In the genomic region with DNA sequence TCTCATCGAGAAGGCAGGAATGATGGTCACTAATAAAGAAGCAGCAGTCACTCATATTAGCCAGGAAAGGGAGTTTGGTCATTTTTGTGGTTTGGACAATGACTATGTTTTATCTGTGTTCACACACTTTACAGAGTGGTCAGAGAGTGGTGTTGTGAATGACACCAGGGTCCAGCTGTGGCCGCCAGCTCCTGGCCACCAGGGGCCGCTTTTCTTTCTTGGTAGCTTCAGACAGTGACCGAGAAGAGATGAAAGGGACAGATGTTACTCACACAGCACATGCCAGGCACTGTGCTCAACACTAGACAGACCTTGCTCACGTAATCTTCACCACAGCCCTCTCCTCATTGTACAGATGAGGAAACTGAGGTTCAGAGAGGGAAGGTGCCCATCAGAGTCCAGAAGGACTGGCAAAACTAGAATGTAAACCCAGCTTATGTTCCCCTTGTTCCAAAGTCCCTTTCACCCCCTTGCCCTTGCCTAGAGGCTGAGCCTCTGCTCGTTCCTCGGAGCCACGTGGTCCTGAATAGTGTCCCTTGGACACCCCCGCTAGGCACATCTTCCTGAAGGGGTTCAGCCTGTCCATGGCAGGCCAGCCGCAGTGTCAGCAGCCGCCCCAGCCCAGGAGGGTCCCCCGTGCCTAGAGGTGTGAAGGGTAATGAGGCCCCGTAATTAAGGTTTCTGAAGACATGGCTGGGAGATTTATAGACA, we compare ENCODE assay signal across 8 cellular contexts. TPM values are rescaled to one million over a fixed set of nuclear protein-coding genes. Genes with fewer than 3 reads are reported as not detected.
DNase-seq lines count a peak whose midpoint lies in the region; ATAC-seq and TF ChIP-seq lines count a peak whose summit lies in the region.
"Had no signal": no experiment of that assay in that cellular context is flagged by ENCODE, and none has a peak within 500 bp of the region (broad histone marks: within the 10 kb centered on the region; RNA-seq: fewer than 3 reads in every experiment).

No MANE protein-coding gene starts in this region.

- no peak overlapping the region for H2AFZ ChIP-seq in neural progenitor cell (replicated peaks)

- H3K36me3 Mint-ChIP-seq in brain (no peaks in the 10 kb centered on the region), neural progenitor cell (no peaks in the 10 kb centered on the region)
- H3K36me3 Mint-ChIP-seq in activated CD4-positive, alpha-beta memory T cell treated with anti-CD3 and anti-CD28 coated beads for 36 hours, result no peaks in the 10 kb centered on the region

- H3F3A ChIP-seq in neural progenitor cell (ENCODE audit: low read depth), result peaks cover 24% of the 10 kb centered on the region

- no peaks in the 10 kb centered on the region for H3K36me3 ChIP-seq in neural progenitor cell

- H3K27me3 ChIP-seq in neural progenitor cell, result no peaks in the 10 kb centered on the region

- H3K9ac ChIP-seq in neural progenitor cell, result no peak overlapping the region

- H3K4me2 ChIP-seq in neural progenitor cell, result no peak overlapping the region

- POLR2A ChIA-PET in activated CD4-positive, alpha-beta memory T cell treated with anti-CD3 and anti-CD28 coated beads for 36 hours (lab: Charles Lee), result no interaction called here

- DNase-seq in NCI-H1092 treated with DMSO at 0.1 percent for 48 hours (lab: John Stamatoyannopoulos, UW), result peak; percentile 85
- DNase-seq in neural progenitor cell (ENCODE audit: low spot score), result peak; percentile 73
- no peak for DNase-seq in activated T-cell treated with anti-CD3 and anti-CD28 coated beads for 4 hours
- no peak for DNase-seq in activated CD4-positive, alpha-beta memory T cell treated with anti-CD3 and anti-CD28 coated beads for 36 hours
- DNase-seq: central memory CD4-positive, alpha-beta T cell had no signal

- peaks cover 99% of the 10 kb centered on the region for H3K4me1 Mint-ChIP-seq in brain
- peaks cover 61% of the 10 kb centered on the region for H3K4me1 Mint-ChIP-seq in neural progenitor cell
- peaks cover 13% of the 10 kb centered on the region for H3K4me1 Mint-ChIP-seq in activated CD4-positive, alpha-beta memory T cell treated with anti-CD3 and anti-CD28 coated beads for 36 hours (ENCODE audit: low read depth)

- H3K4me1 ChIP-seq in neural progenitor cell, result peaks cover 33% of the 10 kb centered on the region

- H3K4me3 Mint-ChIP-seq in brain (peak overlapping the region in 2 of 5 experiments; percentile 6 to 9), neural progenitor cell (no peak overlapping the region)
- no peak overlapping the region for H3K4me3 Mint-ChIP-seq in activated CD4-positive, alpha-beta memory T cell treated with anti-CD3 and anti-CD28 coated beads for 36 hours

- intact Hi-C loops in activated CD4-positive, alpha-beta memory T cell treated with anti-CD3 and anti-CD28 coated beads for 36 hours (cut with micrococcal nuclease), result no loop called here

- ATAC-seq in GM18519 (IDR thresholded peaks at IDR 0.05; ENCODE audit: low FRiP score, unreplicated experiment), result no peak

- no peak overlapping the region for H3K4me3 ChIP-seq in neural progenitor cell

- no peaks in the 10 kb centered on the region for H3K79me2 ChIP-seq in neural progenitor cell (ENCODE audit: low read depth)

- H3K9me3 Mint-ChIP-seq in brain (no peaks in the 10 kb centered on the region), neural progenitor cell (no peaks in the 10 kb centered on the region)
- no peaks in the 10 kb centered on the region for H3K9me3 Mint-ChIP-seq in activated CD4-positive, alpha-beta memory T cell treated with anti-CD3 and anti-CD28 coated beads for 36 hours

- H4K20me1 ChIP-seq in neural progenitor cell (ENCODE audit: low read depth), result no peaks in the 10 kb centered on the region

- peak; percentile 40 for TF ChIP-seq CTCF in GM12873 (IDR thresholded peaks at IDR 0.05; ENCODE audit: insufficient read depth, low read depth, low read length, missing control alignments)
- TF ChIP-seq CTCF in brain (conservative IDR thresholded peaks at IDR 0.05), result peak in 1 of 2 experiments; percentile 59
- TF ChIP-seq CTCF in neural progenitor cell (IDR thresholded peaks at IDR 0.05), result peak; percentile 79

- H3K27ac Mint-ChIP-seq in brain (peak overlapping the region; percentile 82 to 100 (median 93)), neural progenitor cell (peak overlapping the region; percentile 80)
- no peak overlapping the region for H3K27ac Mint-ChIP-seq in activated CD4-positive, alpha-beta memory T cell treated with anti-CD3 and anti-CD28 coated beads for 36 hours

- no peak overlapping the region for H3K27ac ChIP-seq in neural progenitor cell

- CTCF ChIA-PET in activated CD4-positive, alpha-beta memory T cell treated with anti-CD3 and anti-CD28 coated beads for 36 hours (lab: Charles Lee), result interaction anchor here (0.6 to 1.3 kb wide), 4 partner anchors 10 to 249 kb away, joined by 3 to 5 read pairs (median 4); no protein-coding TSS in a partner anchor

- no peaks in the 10 kb centered on the region for H3K9me3 ChIP-seq in neural progenitor cell (ENCODE audit: low read depth)

- H3K27me3 Mint-ChIP-seq in brain (no peaks in the 10 kb centered on the region), neural progenitor cell (ENCODE audit: insufficient read depth, low read depth) (peaks cover 18% of the 10 kb centered on the region)
- H3K27me3 Mint-ChIP-seq in activated CD4-positive, alpha-beta memory T cell treated with anti-CD3 and anti-CD28 coated beads for 36 hours, result peaks cover 4% of the 10 kb centered on the region

RNA-seq across cellular contexts. Expression of a gene that starts 55.6 kb away (rescaled TPM):
- polyA plus RNA-seq in brain (ENCODE audit: insufficient read depth, low read depth, low replicate concordance), result 1.1 TPM
- total RNA-seq in neural progenitor cell (ENCODE audit: low replicate concordance), result 0.99 and 1.1 TPM in 2 replicates
- total RNA-seq in activated CD4-positive, alpha-beta memory T cell treated with anti-CD3 and anti-CD28 coated beads for 36 hours, result under 1 TPM in 1 of 2 experiments, not detected in 1; 0.29 TPM

Comparison
In these comparisons a context has a peak if more than half of its experiments do, and no peak if none do; other contexts are left out.
1. DNase-seq: peak in NCI-H1092 treated with DMSO at 0.1 percent for 48 hours (single experiment) and neural progenitor cell (single experiment); none in activated T-cell treated with anti-CD3 and anti-CD28 coated beads for 4 hours (single experiment) and activated CD4-positive, alpha-beta memory T cell treated with anti-CD3 and anti-CD28 coated beads for 36 hours (single experiment).